30 cellular contexts compared by ENCODE assay signal in genomic region chr3:128521715-128522114, GRCh38. TPM values are rescaled to one million over a fixed set of nuclear protein-coding genes. Genes with fewer than 3 reads are reported as not detected.
A peak's percentile ranks its signal among the peaks of the same experiment; 100 is the strongest.
DNase-seq lines count a peak whose midpoint lies in the region; ATAC-seq, FAIRE-seq and TF ChIP-seq lines count a peak whose summit lies in the region.
"Had no signal": no experiment of that assay in that cellular context is flagged by ENCODE, and none has a peak within 500 bp of the region (broad histone marks: within the 10 kb centered on the region; RNA-seq: fewer than 3 reads in every experiment).

No MANE protein-coding gene starts in this region.

- POLR2A ChIA-PET in HEK293 (lab: Yijun Ruan, JAX) (no interaction called here), K562 (lab: Yijun Ruan, JAX) (interaction anchor here (0.6 to 1.6 kb wide), 2 partner anchors 10 to 26 kb away, joined by 3 read pairs; no protein-coding TSS in a partner anchor)

- WGBS in K562 (ENCODE audit: insufficient coverage, low coverage, missing lambda C conversion rate), result 10% methylated on average over 1 of the region's 1 CpG

- no peak for TF ChIP-seq POLR2A in K562 (conservative IDR thresholded peaks at IDR 0.05)

- DNase-seq in NCI-H146 treated with DMSO at 0.1 percent for 48 hours (lab: John Stamatoyannopoulos, UW; ENCODE audit: unreplicated experiment) (peak; percentile 20), K562 (ENCODE audit: extremely low read depth in 1 of 4, low spot score in 3 of 4) (no peak), GM03348 (ENCODE audit: low spot score) (no peak), kidney tubule cell (ENCODE audit: low spot score) (no peak), pons (ENCODE audit: low spot score) (no peak)
- no peak for DNase-seq in activated naive CD4-positive, alpha-beta T cell treated with anti-CD3 and anti-CD28 coated beads, Interleukin-2, amount 10 ng/mL, durations not matched to agents 7 days and 5 days
- DNase-seq: C1 segment of cervical spinal cord; Caco-2; CD8-positive, alpha-beta T cell; DMS79 treated with DMSO at 0.1 percent for 48 hours; IMR-90; MM.1S; NCI-H1092; NCI-H1417 treated with DMSO at 0.1 percent for 48 hours; NCI-H187 treated with DMSO at 0.1 percent for 48 hours; NCI-H2107; NCI-H446; NCI-H524 treated with DMSO at 0.1 percent for 48 hours; NCI-H82; NK-92 treated with Interleukin-12 subunit alpha and Interleukin-12 subunit beta, amount 100 ng/mL, for 24 hours; PC-9 had no signal

- no peaks in the 10 kb centered on the region for H3K79me2 ChIP-seq in K562 (ENCODE audit: control insufficient read depth, insufficient read depth, low read length)

- TF ChIP-seq EP300 in K562 (IDR thresholded peaks at IDR 0.05; ENCODE audit: low read length), result no peak

- intact Hi-C loops in K562 (cut with micrococcal nuclease), result no loop called here

- no peaks in the 10 kb centered on the region for H3K36me3 ChIP-seq in HEK293 (ENCODE audit: control insufficient read depth in 2 of 2, insufficient read depth in 1 of 2, low read length in 2 of 2)
- H3K36me3 ChIP-seq in K562 (ENCODE audit: control insufficient read depth, insufficient read depth, low read length), result no peaks in the 10 kb centered on the region
- H3K36me3 ChIP-seq: HAP-1, SJCRH30 had no signal

- H3K36me3 Mint-ChIP-seq in activated naive CD4-positive, alpha-beta T cell treated with anti-CD3 and anti-CD28 coated beads, Interleukin-2, amount 10 ng/mL, durations not matched to agents 7 days and 5 days, result no peaks in the 10 kb centered on the region
- H3K36me3 Mint-ChIP-seq: CD8-positive, alpha-beta T cell had no signal

- CTCF ChIA-PET in HEK293 (lab: Yijun Ruan, JAX), result interaction anchor here (0.6 kb wide), 2 partner anchors 48 to 294 kb away, joined by 3 read pairs; no protein-coding TSS in a partner anchor
- CTCF ChIA-PET in K562 (lab: Yijun Ruan, JAX; ENCODE audit: low intra/inter-chr PET ratio), result no interaction called here
- CTCF ChIA-PET in activated naive CD4-positive, alpha-beta T cell treated with anti-CD3 and anti-CD28 coated beads, Interleukin-2, amount 10 ng/mL, durations not matched to agents 7 days and 5 days (lab: Charles Lee), result no interaction called here

- no peak overlapping the region for H3K4me2 ChIP-seq in K562 (ENCODE audit: insufficient read depth, low read length)
- H3K4me2 ChIP-seq: KMS-11, PC-9 had no signal

- no peaks in the 10 kb centered on the region; the same call in 1 of the 2 replicates for H4K20me1 ChIP-seq in K562 (replicated peaks; ENCODE audit: control insufficient read depth, insufficient read depth, low read length)

- H3K27ac ChIP-seq in HEK293 (ENCODE audit: extremely low read depth, low read depth, low read length) (no peak overlapping the region), K562 (ENCODE audit: extremely low read depth, low read depth, low read length) (no peak overlapping the region)
- H3K27ac ChIP-seq: KMS-11, PC-9, SJCRH30 had no signal

- in situ Hi-C loops in K562 (cut with MboI), result no loop called here

- H3K4me3 Mint-ChIP-seq in activated naive CD4-positive, alpha-beta T cell treated with anti-CD3 and anti-CD28 coated beads, Interleukin-2, amount 10 ng/mL, durations not matched to agents 7 days and 5 days, result no peak overlapping the region
- H3K4me3 Mint-ChIP-seq: CD8-positive, alpha-beta T cell had no signal

- H3K9me3 ChIP-seq in HEK293 (ENCODE audit: control insufficient read depth, insufficient read depth, low read depth, low read length), result no peaks in the 10 kb centered on the region
- H3K9me3 ChIP-seq in K562 (replicated peaks; ENCODE audit: control insufficient read depth, insufficient read depth, low read depth, low read length), result no peaks in the 10 kb centered on the region
- H3K9me3 ChIP-seq: Caco-2, HAP-1, SJCRH30 had no signal

- H3K27ac Mint-ChIP-seq in activated naive CD4-positive, alpha-beta T cell treated with anti-CD3 and anti-CD28 coated beads, Interleukin-2, amount 10 ng/mL, durations not matched to agents 7 days and 5 days, result no peak overlapping the region
- H3K27ac Mint-ChIP-seq: CD8-positive, alpha-beta T cell had no signal

- H3K4me1 ChIP-seq in HEK293 (ENCODE audit: control insufficient read depth, insufficient read depth, low read length) (no peaks in the 10 kb centered on the region), K562 (replicated peaks in 1 of 2; ENCODE audit: control insufficient read depth in 2 of 2, insufficient read depth in 2 of 2, low read length in 2 of 2) (peaks cover 0 to 13% of the 10 kb centered on the region in 2 experiments; a peak in 3 of 5 replicates)
- H3K4me1 ChIP-seq: Caco-2, HAP-1, SJCRH30 had no signal

- H3K9me1 ChIP-seq in K562 (ENCODE audit: control insufficient read depth, insufficient read depth, low read length), result no peaks in the 10 kb centered on the region

- TF ChIP-seq CTCF in HEK293 (tag by site-specific recombination; IDR thresholded peaks at IDR 0.05) (no peak), K562 (IDR thresholded peaks at IDR 0.05 in 2 of 3, conservative IDR thresholded peaks at IDR 0.05 in 1 of 3; ENCODE audit: insufficient read depth in 2 of 3, low read depth in 1 of 3, low read length in 3 of 3) (no peak)

- no peak for TF ChIP-seq RAD21 in K562 (CRISPR knock-in tag; conservative IDR thresholded peaks at IDR 0.05 in 1 of 2, IDR thresholded peaks at IDR 0.05 in 1 of 2)

- H3K27me3 ChIP-seq in K562 (ENCODE audit: control insufficient read depth in 2 of 2, insufficient read depth in 2 of 2, low read length in 2 of 2), result no peaks in the 10 kb centered on the region
- H3K27me3 ChIP-seq: SJCRH30 had no signal

- no peak overlapping the region for H2AFZ ChIP-seq in K562 (ENCODE audit: low read depth, low read length)
- H2AFZ ChIP-seq: PC-9 had no signal

- no peaks in the 10 kb centered on the region for H3K4me1 Mint-ChIP-seq in activated naive CD4-positive, alpha-beta T cell treated with anti-CD3 and anti-CD28 coated beads, Interleukin-2, amount 10 ng/mL, durations not matched to agents 7 days and 5 days

- no peak overlapping the region for H3K9ac ChIP-seq in K562 (ENCODE audit: insufficient read depth in 1 of 2, low read depth in 2 of 2, low read length in 2 of 2)
- H3K9ac ChIP-seq: KMS-11 had no signal

- H3K4me3 ChIP-seq in HEK293 (ENCODE audit: low read depth, low read length) (no peak overlapping the region), K562 (no peak overlapping the region)
- H3K4me3 ChIP-seq: HAP-1, PC-9, SJCRH30 had no signal

- peak; percentile 57; the same call in 2 of the 3 replicates for ATAC-seq in K562
- ATAC-seq: CD8-positive, alpha-beta T cell; Right ventricle myocardium inferior had no signal

- no TSS peak for BruUV-seq in K562 (replicated peaks; lab: Mats Ljungman, UMichigan)

- peaks cover 56% of the 10 kb centered on the region for H3K27me3 Mint-ChIP-seq in activated naive CD4-positive, alpha-beta T cell treated with anti-CD3 and anti-CD28 coated beads, Interleukin-2, amount 10 ng/mL, durations not matched to agents 7 days and 5 days

- no peak for FAIRE-seq in K562 (lab: Jason Lieb, UNC)
- FAIRE-seq: GM19239 had no signal

- no peaks in the 10 kb centered on the region for H3K9me3 Mint-ChIP-seq in activated naive CD4-positive, alpha-beta T cell treated with anti-CD3 and anti-CD28 coated beads, Interleukin-2, amount 10 ng/mL, durations not matched to agents 7 days and 5 days
- H3K9me3 Mint-ChIP-seq: CD8-positive, alpha-beta T cell had no signal

TF ChIP-seq in HEK293, 187 proteins besides CTCF, POLR2A, EP300 and RAD21 (continues in another document):
- 0 out of 2 replicates have a peak, but pooled peaks have one; percentile 16 for TF ChIP-seq ZIC2 (tag by site-specific recombination; IDR thresholded peaks at IDR 0.05)

RNA-seq across cellular contexts. Expression of gene GATA2, which starts 28.7 kb away (rescaled TPM):
- 49.8 and 107 TPM in 2 replicates for total RNA-seq in K562 (2011; cell fraction: chromatin; rRNA removed; ENCODE audit: low replicate concordance)
- total RNA-seq in K562 (2011; cell fraction: nucleolus; rRNA removed), result 84.0 and 88.4 TPM in 2 replicates
- 50.5 and 57.9 TPM in 2 replicates for total RNA-seq in K562 (2011; cell fraction: nucleoplasm; rRNA removed)
- total RNA-seq in K562 (2014; rRNA removed) (86.9 and 125 TPM in 2 replicates), K562 (2014; rRNA removed; fragmentation: Illumina TruSeq; extraction: Trizol) (32.6 and 32.8 TPM in 2 replicates), K562 (2015; rRNA removed; fragmentation: Illumina TruSeq; extraction: Trizol) (50.8 and 55.3 TPM in 2 replicates), K562 (2021) (215 and 218 TPM in 2 replicates)
- polyA plus RNA-seq in K562 (2011; rRNA removed) (28.9 and 29.6 TPM in 2 replicates), K562 (2014; fragmentation: Illumina TruSeq; extraction: Trizol) (74.6 and 129 TPM in 2 replicates), K562 (2014; fragmentation: Nextera tagmentation; extraction: Ambion mirVana) (10 to 100 TPM in 1 of 2 experiments, 1 to 10 TPM in 1; 8.5 to 11.6 TPM), K562 (2014; rRNA removed) (113 and 118 TPM in 2 replicates)
- polyA plus RNA-seq in K562 (2011; cell fraction: cytosol; rRNA removed), result 29.6 and 67.6 TPM in 2 replicates
- polyA plus RNA-seq in K562 (2011; cell fraction: nucleus; rRNA removed), result 108 and 210 TPM in 2 replicates
- polyA plus RNA-seq in K562 (2012), result 126 and 159 TPM in 2 replicates
- polyA minus RNA-seq in K562 (2011; rRNA and poly(A)+ RNA removed), result 12.2 and 21.4 TPM in 2 replicates
- polyA minus RNA-seq in K562 (2011; cell fraction: cytosol; rRNA and poly(A)+ RNA removed), result 57.2 and 76.2 TPM in 2 replicates
- polyA minus RNA-seq in K562 (2011; cell fraction: nucleus; rRNA and poly(A)+ RNA removed), result 42.5 and 50.0 TPM in 2 replicates

RNA-seq across cellular contexts. Expression of gene DNAJB8, which starts 55.0 kb away (rescaled TPM):
- total RNA-seq in K562 (2011; cell fraction: chromatin; rRNA removed; ENCODE audit: low replicate concordance), result not detected in 2 replicates
- not detected in 2 replicates for total RNA-seq in K562 (2011; cell fraction: nucleolus; rRNA removed)
- total RNA-seq in K562 (2011; cell fraction: nucleoplasm; rRNA removed), result not detected in 2 replicates
- total RNA-seq in K562 (2014; rRNA removed) (0.04 TPM in 1 of 2 replicates, not detected in the other), K562 (2014; rRNA removed; fragmentation: Illumina TruSeq; extraction: Trizol) (not detected in 2 replicates), K562 (2015; rRNA removed; fragmentation: Illumina TruSeq; extraction: Trizol) (not detected in 2 replicates), K562 (2021) (not detected in 2 replicates)
- polyA plus RNA-seq in K562 (2011; rRNA removed) (not detected in 2 replicates), K562 (2014; fragmentation: Illumina TruSeq; extraction: Trizol) (not detected in 2 replicates), K562 (2014; fragmentation: Nextera tagmentation; extraction: Ambion mirVana) (not detected), K562 (2014; rRNA removed) (not detected in 2 replicates)
- not detected in 2 replicates for polyA plus RNA-seq in K562 (2011; cell fraction: cytosol; rRNA removed)
- polyA plus RNA-seq in K562 (2011; cell fraction: nucleus; rRNA removed), result not detected in 2 replicates
- not detected in 2 replicates for polyA plus RNA-seq in K562 (2012)
- not detected in 2 replicates for polyA minus RNA-seq in K562 (2011; rRNA and poly(A)+ RNA removed)
- not detected in 2 replicates for polyA minus RNA-seq in K562 (2011; cell fraction: cytosol; rRNA and poly(A)+ RNA removed)
- polyA minus RNA-seq in K562 (2011; cell fraction: nucleus; rRNA and poly(A)+ RNA removed), result not detected in 2 replicates
- total RNA-seq: A673; Caco-2; CD8-positive, alpha-beta T cell; IMR-90; PC-9; Right ventricle myocardium inferior; RPMI7951; SJCRH30; T-helper 1 cell treated with Interleukin-12 subunit alpha and Interleukin-12 subunit beta and Interleukin-4 antibody, amounts not matched to agents 30 ng/mL and 1 ng/mL, for 36 hours had no signal
- polyA plus RNA-seq: IMR-90 had no signal
